ENCODE assay signal across 29 cellular contexts in the genomic region with DNA sequence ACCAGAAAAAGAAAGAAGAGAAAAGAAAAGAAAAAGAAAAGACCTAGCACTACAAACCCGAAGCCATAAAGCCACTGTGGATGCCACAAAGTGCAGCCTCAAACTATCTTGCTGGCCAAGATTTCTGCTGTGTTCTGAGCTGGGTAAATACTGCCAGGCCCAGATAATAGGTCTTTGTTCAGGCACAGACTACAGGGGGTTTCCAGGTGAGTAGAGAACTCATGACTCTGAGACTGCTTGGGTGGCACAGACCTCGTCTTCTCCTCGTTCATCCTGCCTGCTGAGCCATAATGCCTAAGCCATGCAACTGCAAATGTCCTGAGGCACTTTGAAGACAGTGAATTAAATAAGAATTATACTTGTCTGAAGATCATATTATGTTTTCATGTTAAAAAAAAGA.
DNase-seq lines count a peak whose midpoint lies in the region; ATAC-seq and TF ChIP-seq lines count a peak whose summit lies in the region.
"Had no signal": no experiment of that assay in that cellular context is flagged by ENCODE, and none has a peak within 500 bp of the region (broad histone marks: within the 10 kb centered on the region; RNA-seq: fewer than 3 reads in every experiment).

No MANE protein-coding gene starts in this region.

- H3K27me3 ChIP-seq in prostate gland (replicated peaks; ENCODE audit: insufficient read depth) = no peaks in the 10 kb centered on the region
- H3K27me3 ChIP-seq: breast epithelium, esophagus muscularis mucosa, neural progenitor cell, Peyer's patch had no signal

- ATAC-seq in HG02798 (IDR thresholded peaks at IDR 0.05; ENCODE audit: poor library complexity, unreplicated experiment) (peak; percentile 50), HG02981 (IDR thresholded peaks at IDR 0.05; ENCODE audit: unreplicated experiment) (no peak)
- ATAC-seq: heart right ventricle; HepG2; sciatic nerve; stimulated activated memory B cell treated with anti-CD40 and anti-IgM and Interleukin-4, amounts not matched to agents 10 μg/mL and 1 μg/mL and 100 μg/mL, for 72 hours had no signal

- H3K9me3 ChIP-seq in prostate gland = no peaks in the 10 kb centered on the region
- H3K9me3 ChIP-seq: esophagus muscularis mucosa, heart right ventricle, Peyer's patch had no signal

- H3K36me3 ChIP-seq in prostate gland = no peaks in the 10 kb centered on the region
- H3K36me3 ChIP-seq: breast epithelium, esophagus muscularis mucosa, heart right ventricle, neural progenitor cell, Peyer's patch had no signal

- no peak for TF ChIP-seq POLR2A in prostate gland (IDR thresholded peaks at IDR 0.05)

- intact Hi-C loops in prostate gland (cut with DNase I) = no loop called here

- no peaks in the 10 kb centered on the region for H3K4me1 ChIP-seq in prostate gland (replicated peaks)
- H3K4me1 ChIP-seq: esophagus muscularis mucosa, heart right ventricle, neural progenitor cell, Peyer's patch had no signal

- H3K4me3 ChIP-seq in epithelial cell of esophagus (ENCODE audit: low read length) = no peak overlapping the region
- no peak overlapping the region for H3K4me3 ChIP-seq in prostate gland
- H3K4me3 ChIP-seq: breast epithelium, esophagus muscularis mucosa, heart right ventricle, neural progenitor cell, Peyer's patch had no signal

- TF ChIP-seq CTCF in epithelial cell of esophagus (IDR thresholded peaks at IDR 0.05; ENCODE audit: insufficient read depth, low read depth, low read length, missing control alignments) = no peak
- no peak for TF ChIP-seq CTCF in prostate gland (IDR thresholded peaks at IDR 0.05)

- DNase-seq in NCI-H1417 (lab: John Stamatoyannopoulos, UW) = peak in 2 of 3 experiments; percentile 1 to 3
- no peak for DNase-seq in NCI-H1417 treated with DMSO at 0.1 percent for 48 hours (lab: John Stamatoyannopoulos, UW)
- DNase-seq in epithelial cell of esophagus (ENCODE audit: low read depth) = peak; percentile 59
- DNase-seq in prostate gland (ENCODE audit: low spot score) = peak; percentile 38
- no peak for DNase-seq in ecto neural progenitor cell (ENCODE audit: low spot score)
- DNase-seq in NCI-H1092 treated with DMSO at 0.1 percent for 48 hours (lab: John Stamatoyannopoulos, UW) = no peak
- DNase-seq: activated CD4-positive, alpha-beta T cell treated with anti-CD3 and anti-CD28 coated beads, Interleukin-2, amount 50 U/mL, for 4 hours; activated naive CD4-positive, alpha-beta T cell treated with anti-CD3 and anti-CD28 coated beads, Interleukin-2, amount 50 U/mL, for 16 hours; amniotic stem cell; effector CD8-positive, alpha-beta T cell; foreskin melanocyte; HCEC 1CT; heart right ventricle; Kasumi-1; NCI-H187; NCI-H526 treated with DMSO at 0.1 percent for 48 hours; Peyer's patch; posterior cingulate gyrus; SIG-M5; stimulated activated CD4-positive, alpha-beta T cell treated with anti-CD3 and anti-CD28 coated beads, Interleukin-4, amount 100 ng/mL, for 24 hours had no signal

- no peak overlapping the region for H3K27ac ChIP-seq in prostate gland
- H3K27ac ChIP-seq: 22Rv1, esophagus muscularis mucosa, heart right ventricle, neural progenitor cell, Peyer's patch had no signal

- WGBS in prostate gland = 49% methylated on average over 3 of the region's 3 CpGs

Comparison
In these comparisons a context has a peak if more than half of its experiments do, and no peak if none do; other contexts are left out.
1. DNase-seq: peak in NCI-H1417 (2 of 3), epithelial cell of esophagus (single experiment) and prostate gland (single experiment); none in NCI-H1417 treated with DMSO at 0.1 percent for 48 hours (single experiment), ecto neural progenitor cell (single experiment) and NCI-H1092 treated with DMSO at 0.1 percent for 48 hours (single experiment).